In the genomic region with DNA sequence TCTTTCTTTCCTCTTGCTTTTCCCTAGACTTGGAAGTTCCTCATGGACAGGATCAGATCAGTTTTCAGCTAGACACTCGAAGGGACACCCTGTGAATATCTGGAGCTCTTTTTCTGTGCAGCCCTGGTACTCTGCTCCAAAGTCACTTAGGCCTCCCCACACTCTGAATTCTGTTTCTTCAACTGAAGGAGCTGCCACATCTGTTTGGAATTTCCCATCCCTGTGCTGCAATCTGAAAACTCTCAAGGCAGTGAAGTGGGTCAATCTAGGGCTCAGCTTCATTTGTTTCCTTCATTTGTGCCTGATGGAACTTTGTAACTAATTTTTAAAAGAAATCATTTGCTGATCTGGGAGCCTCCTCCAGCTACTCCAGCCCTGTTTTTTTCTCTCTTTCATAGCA, we compare ENCODE assay signal across 19 cellular contexts. TPM values are rescaled to one million over a fixed set of nuclear protein-coding genes. Genes with fewer than 3 reads are reported as not detected.
DNase-seq lines count a peak whose midpoint lies in the region; ATAC-seq and TF ChIP-seq lines count a peak whose summit lies in the region.
"Had no signal": no experiment of that assay in that cellular context is flagged by ENCODE, and none has a peak within 500 bp of the region (broad histone marks: within the 10 kb centered on the region; RNA-seq: fewer than 3 reads in every experiment).

No MANE protein-coding gene starts in this region.

- no peaks in the 10 kb centered on the region for H3K36me3 ChIP-seq in naive thymus-derived CD4-positive, alpha-beta T cell (ENCODE audit: control insufficient read depth in 2 of 3, insufficient read depth in 3 of 3, low read length in 3 of 3)
- H3K36me3 ChIP-seq in upper lobe of right lung: peaks cover 4% of the 10 kb centered on the region
- H3K36me3 ChIP-seq: upper lobe of left lung had no signal

- H3K4me3 ChIP-seq in naive thymus-derived CD4-positive, alpha-beta T cell (ENCODE audit: low read length): no peak overlapping the region
- no peak overlapping the region for H3K4me3 ChIP-seq in upper lobe of right lung
- H3K4me3 ChIP-seq: heart left ventricle, lung, upper lobe of left lung had no signal

- H3K9me3 Mint-ChIP-seq in activated naive CD4-positive, alpha-beta T cell treated with anti-CD3 and anti-CD28 coated beads, Interleukin-2, amount 50 U/mL, for 24 hours: no peaks in the 10 kb centered on the region
- H3K9me3 Mint-ChIP-seq in activated naive CD4-positive, alpha-beta T cell treated with anti-CD3 and anti-CD28 coated beads, Interleukin-2, amount 50 U/mL, for 72 hours: peaks cover 12 to 14% of the 10 kb centered on the region in 2 donors
- H3K9me3 Mint-ChIP-seq in activated T-helper 2 cell treated with anti-CD3 and anti-CD28 coated beads, Interferon-gamma antibody, Interleukin-2, Interleukin-4, amounts not matched to agents 10 μg/mL and 5 μg/mL and 100 μg/mL, durations not matched to agents 14 hours and 24 hours and 36 hours: no peaks in the 10 kb centered on the region
- peaks cover 0 to 3% (median 0%) of the 10 kb centered on the region in 11 donors for H3K9me3 Mint-ChIP-seq in naive thymus-derived CD4-positive, alpha-beta T cell
- H3K9me3 Mint-ChIP-seq: activated T-helper 1 cell treated with anti-CD3 and anti-CD28 coated beads, Interleukin-12 subunit alpha, Interleukin-12 subunit beta, Interleukin-2, Interleukin-4 antibody, amounts not matched to agents 30 ng/mL and 10 ng/mL and 1 ng/mL, durations not matched to agents 14 hours and 24 hours and 36 hours had no signal

- H3K4me1 Mint-ChIP-seq in activated naive CD4-positive, alpha-beta T cell treated with anti-CD3 and anti-CD28 coated beads, Interleukin-2, amount 50 U/mL, for 24 hours: peaks cover 100% of the 10 kb centered on the region
- peaks cover 77% of the 10 kb centered on the region for H3K4me1 Mint-ChIP-seq in activated T-helper 2 cell treated with anti-CD3 and anti-CD28 coated beads, Interferon-gamma antibody, Interleukin-2, Interleukin-4, amounts not matched to agents 10 μg/mL and 5 μg/mL and 100 μg/mL, durations not matched to agents 14 hours and 24 hours and 36 hours (ENCODE audit: low read depth)
- peaks cover 83 to 100% (median 99%) of the 10 kb centered on the region in 7 donors for H3K4me1 Mint-ChIP-seq in naive thymus-derived CD4-positive, alpha-beta T cell

- CTCF ChIA-PET in naive thymus-derived CD4-positive, alpha-beta T cell (lab: Charles Lee): interaction anchor here (0.7 to 1.7 kb wide), 7 partner anchors 8 to 652 kb away, joined by 3 to 5 read pairs (median 3); no protein-coding TSS in a partner anchor
- CTCF ChIA-PET in GM10248 (lab: Yijun Ruan, JAX): interaction anchor here (0.9 to 3.0 kb wide), 12 partner anchors 9 to 671 kb away, joined by 3 to 20 read pairs (median 5); no protein-coding TSS in a partner anchor

- peak overlapping the region; percentile 56 for H3K27ac Mint-ChIP-seq in activated naive CD4-positive, alpha-beta T cell treated with anti-CD3 and anti-CD28 coated beads, Interleukin-2, amount 50 U/mL, for 24 hours
- peak overlapping the region in 1 of 2 donors; percentile 79 for H3K27ac Mint-ChIP-seq in activated naive CD4-positive, alpha-beta T cell treated with anti-CD3 and anti-CD28 coated beads, Interleukin-2, amount 50 U/mL, for 72 hours
- peak overlapping the region; percentile 32 for H3K27ac Mint-ChIP-seq in activated T-helper 2 cell treated with anti-CD3 and anti-CD28 coated beads, Interferon-gamma antibody, Interleukin-2, Interleukin-4, amounts not matched to agents 10 μg/mL and 5 μg/mL and 100 μg/mL, durations not matched to agents 14 hours and 24 hours and 36 hours
- H3K27ac Mint-ChIP-seq in naive thymus-derived CD4-positive, alpha-beta T cell: peak overlapping the region in 8 of 9 donors; percentile 20 to 80 (median 68)

- peak overlapping the region; percentile 30 for H3K4me3 Mint-ChIP-seq in activated naive CD4-positive, alpha-beta T cell treated with anti-CD3 and anti-CD28 coated beads, Interleukin-2, amount 50 U/mL, for 24 hours
- H3K4me3 Mint-ChIP-seq in activated T-helper 2 cell treated with anti-CD3 and anti-CD28 coated beads, Interferon-gamma antibody, Interleukin-2, Interleukin-4, amounts not matched to agents 10 μg/mL and 5 μg/mL and 100 μg/mL, durations not matched to agents 14 hours and 24 hours and 36 hours (ENCODE audit: low read depth): no peak overlapping the region
- peak overlapping the region in 9 of 10 donors; percentile 55 to 79 (median 64) for H3K4me3 Mint-ChIP-seq in naive thymus-derived CD4-positive, alpha-beta T cell
- H3K4me3 Mint-ChIP-seq: activated T-helper 1 cell treated with anti-CD3 and anti-CD28 coated beads, Interleukin-12 subunit alpha, Interleukin-12 subunit beta, Interleukin-2, Interleukin-4 antibody, amounts not matched to agents 30 ng/mL and 10 ng/mL and 1 ng/mL, durations not matched to agents 14 hours and 24 hours and 36 hours had no signal

- no peaks in the 10 kb centered on the region for H3K9me3 ChIP-seq in naive thymus-derived CD4-positive, alpha-beta T cell (ENCODE audit: control insufficient read depth in 2 of 3, low read length in 3 of 3)
- H3K9me3 ChIP-seq in upper lobe of right lung: no peaks in the 10 kb centered on the region
- H3K9me3 ChIP-seq: heart left ventricle, upper lobe of left lung had no signal

- H3K27me3 ChIP-seq in naive thymus-derived CD4-positive, alpha-beta T cell (ENCODE audit: control insufficient read depth in 2 of 2, insufficient read depth in 2 of 2, low read length in 2 of 2): no peaks in the 10 kb centered on the region
- no peaks in the 10 kb centered on the region for H3K27me3 ChIP-seq in upper lobe of right lung
- H3K27me3 ChIP-seq: heart left ventricle, upper lobe of left lung had no signal

- no peak for TF ChIP-seq CTCF in upper lobe of right lung (IDR thresholded peaks at IDR 0.05)
- no peak for TF ChIP-seq CTCF in GM10248 (IDR thresholded peaks at IDR 0.05; ENCODE audit: control extremely low read depth, extremely low read depth, low read depth, missing control alignments)

- no peak for ATAC-seq in activated naive CD4-positive, alpha-beta T cell treated with anti-CD3 and anti-CD28 coated beads, Interleukin-2, amount 50 U/mL, for 72 hours
- ATAC-seq in naive thymus-derived CD4-positive, alpha-beta T cell: no peak
- peak; percentile 76 for ATAC-seq in upper lobe of right lung
- ATAC-seq: HCT116, heart left ventricle, SK-N-SH treated with all-trans-retinoic acid at 6 μM for 48 hours had no signal

- H3K36me3 Mint-ChIP-seq in activated naive CD4-positive, alpha-beta T cell treated with anti-CD3 and anti-CD28 coated beads, Interleukin-2, amount 50 U/mL, for 24 hours: peaks cover 20% of the 10 kb centered on the region
- peaks cover 14 to 41% of the 10 kb centered on the region in 2 donors for H3K36me3 Mint-ChIP-seq in activated naive CD4-positive, alpha-beta T cell treated with anti-CD3 and anti-CD28 coated beads, Interleukin-2, amount 50 U/mL, for 72 hours
- H3K36me3 Mint-ChIP-seq in activated T-helper 2 cell treated with anti-CD3 and anti-CD28 coated beads, Interferon-gamma antibody, Interleukin-2, Interleukin-4, amounts not matched to agents 10 μg/mL and 5 μg/mL and 100 μg/mL, durations not matched to agents 14 hours and 24 hours and 36 hours (ENCODE audit: low read depth): peaks cover 65% of the 10 kb centered on the region
- peaks cover 0 to 27% (median 19%) of the 10 kb centered on the region in 5 donors for H3K36me3 Mint-ChIP-seq in naive thymus-derived CD4-positive, alpha-beta T cell

- no peak for DNase-seq in activated naive CD4-positive, alpha-beta T cell treated with anti-CD3 and anti-CD28 coated beads, Interleukin-2, amount 50 U/mL, for 72 hours (ENCODE audit: low spot score in 2 of 2)
- no peak for DNase-seq in activated T-helper 2 cell treated with anti-CD3 and anti-CD28 coated beads, Interferon-gamma antibody, Interleukin-2, Interleukin-4, amounts not matched to agents 10 μg/mL and 5 μg/mL and 100 μg/mL, durations not matched to agents 14 hours and 24 hours and 36 hours (ENCODE audit: low spot score)
- DNase-seq in naive thymus-derived CD4-positive, alpha-beta T cell: no peak
- DNase-seq in upper lobe of right lung: no peak
- no peak for DNase-seq in GM10248 (ENCODE audit: extremely low spot score)
- DNase-seq in stimulated activated naive CD4-positive, alpha-beta T cell (lab: John Stamatoyannopoulos, UW): no peak
- no peak for DNase-seq in HPDE6-E6E7 (ENCODE audit: extremely low spot score)
- DNase-seq: amygdala, COR-L47, heart left ventricle, MV-4-11, NCI-H1930 had no signal

- POLR2A ChIA-PET in naive thymus-derived CD4-positive, alpha-beta T cell (lab: Charles Lee): interaction anchor here (0.6 to 1.7 kb wide), 4 partner anchors 9 to 19 kb away, joined by 3 to 4 read pairs (median 4); no protein-coding TSS in a partner anchor
- POLR2A ChIA-PET in GM10248 (lab: Yijun Ruan, JAX): interaction anchor here (0.8 to 2.2 kb wide), 3 partner anchors 8 to 41 kb away, joined by 3 to 6 read pairs (median 4); no protein-coding TSS in a partner anchor

- H3K27ac ChIP-seq in naive thymus-derived CD4-positive, alpha-beta T cell (ENCODE audit: low read depth, low read length): no peak overlapping the region
- H3K27ac ChIP-seq in upper lobe of right lung: no peak overlapping the region
- H3K27ac ChIP-seq: heart left ventricle had no signal

- peaks cover 81 to 86% of the 10 kb centered on the region in 2 donors for H3K4me1 ChIP-seq in naive thymus-derived CD4-positive, alpha-beta T cell (ENCODE audit: control insufficient read depth in 2 of 2, insufficient read depth in 2 of 2, low read length in 2 of 2)
- H3K4me1 ChIP-seq in upper lobe of right lung: peaks cover 83% of the 10 kb centered on the region

- intact Hi-C loops in activated T-helper 2 cell treated with anti-CD3 and anti-CD28 coated beads, Interferon-gamma antibody, Interleukin-2, Interleukin-4, amounts not matched to agents 10 μg/mL and 5 μg/mL and 100 μg/mL, durations not matched to agents 14 hours and 24 hours and 36 hours (cut with micrococcal nuclease): loop anchor here (10.0 kb wide), 2 partner anchors 797 to 1903 kb away; a partner anchor contains a TSS
- intact Hi-C loops in naive thymus-derived CD4-positive, alpha-beta T cell (cut with micrococcal nuclease): no loop called here
- intact Hi-C loops in upper lobe of right lung (cut with DNase I): loop anchor here (10.0 kb wide), 1 partner anchor 73 kb away; no protein-coding TSS in a partner anchor

- no peaks in the 10 kb centered on the region for H3K27me3 Mint-ChIP-seq in activated naive CD4-positive, alpha-beta T cell treated with anti-CD3 and anti-CD28 coated beads, Interleukin-2, amount 50 U/mL, for 24 hours
- H3K27me3 Mint-ChIP-seq in activated T-helper 2 cell treated with anti-CD3 and anti-CD28 coated beads, Interferon-gamma antibody, Interleukin-2, Interleukin-4, amounts not matched to agents 10 μg/mL and 5 μg/mL and 100 μg/mL, durations not matched to agents 14 hours and 24 hours and 36 hours (ENCODE audit: low read depth): no peaks in the 10 kb centered on the region
- no peaks in the 10 kb centered on the region for H3K27me3 Mint-ChIP-seq in naive thymus-derived CD4-positive, alpha-beta T cell
- H3K27me3 Mint-ChIP-seq: progenitor cell of endocrine pancreas had no signal

RNA-seq across cellular contexts. Expression of a gene that starts 9.6 kb away (rescaled TPM):
- 10 to 100 TPM; 28.3 to 40.2 TPM for total RNA-seq in activated naive CD4-positive, alpha-beta T cell treated with anti-CD3 and anti-CD28 coated beads, Interleukin-2, amount 50 U/mL, for 72 hours
- total RNA-seq in activated T-helper 2 cell treated with anti-CD3 and anti-CD28 coated beads, Interferon-gamma antibody, Interleukin-2, Interleukin-4, amounts not matched to agents 10 μg/mL and 5 μg/mL and 100 μg/mL, durations not matched to agents 14 hours and 24 hours and 36 hours: 35.3 and 35.4 TPM in 2 replicates
- total RNA-seq in naive thymus-derived CD4-positive, alpha-beta T cell: 100 to 1,000 TPM in 4 of 5 experiments, 10 to 100 TPM in 1; 46.0 to 156 (median 117) TPM
- polyA plus RNA-seq in naive thymus-derived CD4-positive, alpha-beta T cell: 10 to 100 TPM; 50.0 to 63.3 TPM
- total RNA-seq in upper lobe of right lung: 36.0 TPM

Comparison
In these comparisons a context has a peak if more than half of its experiments do, and no peak if none do; other contexts are left out.
1. intact Hi-C loops: an anchor here in activated T-helper 2 cell treated with anti-CD3 and anti-CD28 coated beads, Interferon-gamma antibody, Interleukin-2, Interleukin-4, amounts not matched to agents 10 μg/mL and 5 μg/mL and 100 μg/mL, durations not matched to agents 14 hours and 24 hours and 36 hours (10.0 kb wide) and upper lobe of right lung (10.0 kb wide); none called in naive thymus-derived CD4-positive, alpha-beta T cell.